In the genomic region with DNA sequence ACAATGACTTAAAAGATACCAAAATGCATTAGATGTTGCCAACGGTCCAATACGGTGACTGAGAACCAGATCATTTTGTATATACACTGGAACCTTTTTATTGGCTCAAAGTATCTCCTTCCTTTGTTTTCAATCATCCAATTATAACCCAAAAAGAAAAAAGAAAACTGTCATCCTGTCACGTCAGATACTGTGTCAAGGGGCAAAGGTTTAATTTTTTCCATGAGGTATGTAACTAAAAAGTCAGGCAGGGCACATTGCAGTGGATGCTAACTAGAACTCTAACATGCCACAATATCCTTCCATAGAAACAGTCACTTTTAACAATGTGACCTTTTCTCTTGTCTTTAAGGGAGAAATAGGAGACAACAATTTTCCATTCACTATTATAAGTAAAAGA, we compare ENCODE assay signal across 20 cellular contexts.
DNase-seq lines count a peak whose midpoint lies in the region; ATAC-seq, FAIRE-seq and TF ChIP-seq lines count a peak whose summit lies in the region.
"Had no signal": no experiment of that assay in that cellular context is flagged by ENCODE, and none has a peak within 500 bp of the region (broad histone marks: within the 10 kb centered on the region; RNA-seq: fewer than 3 reads in every experiment).

No MANE protein-coding gene starts in this region.

- no peaks in the 10 kb centered on the region for H3K79me2 ChIP-seq in K562 (ENCODE audit: control insufficient read depth, insufficient read depth, low read length)

- 0 out of 4 replicates have a peak overlapping the region, but pooled peaks of 1 of the 2 experiments have one; percentile 9 for H3K9ac ChIP-seq in K562 (ENCODE audit: insufficient read depth in 1 of 2, low read depth in 2 of 2, low read length in 2 of 2)
- H3K9ac ChIP-seq: BLaER1 had no signal

- CTCF ChIA-PET in K562 (lab: Yijun Ruan, JAX; ENCODE audit: low intra/inter-chr PET ratio) = no interaction called here
- CTCF ChIA-PET in activated CD4-positive, alpha-beta T cell treated with anti-CD3 and anti-CD28 coated beads for 36 hours (lab: Charles Lee) = no interaction called here

- H2AFZ ChIP-seq in K562 (ENCODE audit: low read depth, low read length) = no peak overlapping the region

- no peak overlapping the region for H3K27ac Mint-ChIP-seq in activated naive CD8-positive, alpha-beta T cell treated with anti-CD3 and anti-CD28 coated beads, Interleukin-2, amount 50 U/mL, for 24 hours
- no peak overlapping the region for H3K27ac Mint-ChIP-seq in activated naive CD8-positive, alpha-beta T cell treated with anti-CD3 and anti-CD28 coated beads for 36 hours
- peak overlapping the region; percentile 1 for H3K27ac Mint-ChIP-seq in progenitor cell of endocrine pancreas
- no peak overlapping the region for H3K27ac Mint-ChIP-seq in activated CD4-positive, alpha-beta T cell treated with anti-CD3 and anti-CD28 coated beads for 36 hours
- H3K27ac Mint-ChIP-seq: B cell; CD4-positive, CD25-positive, alpha-beta regulatory T cell; CD8-positive, alpha-beta T cell had no signal

- FAIRE-seq in K562 (lab: Jason Lieb, UNC) (no peak), D721Med (lab: Jason Lieb, UNC) (no peak)
- FAIRE-seq: A204.1, GM12892, H54 had no signal

- no TSS peak for BruUV-seq in K562 (replicated peaks; lab: Mats Ljungman, UMichigan)

- in situ Hi-C loops in K562 (cut with MboI) = loop anchor here (5.0 kb wide), 2 partner anchors 87 to 103 kb away; no protein-coding TSS in a partner anchor

- no peak for TF ChIP-seq RAD21 in K562 (CRISPR knock-in tag; conservative IDR thresholded peaks at IDR 0.05 in 1 of 2, IDR thresholded peaks at IDR 0.05 in 1 of 2)

- H3K4me1 Mint-ChIP-seq in activated naive CD8-positive, alpha-beta T cell treated with anti-CD3 and anti-CD28 coated beads, Interleukin-2, amount 50 U/mL, for 24 hours = peaks cover 2% of the 10 kb centered on the region
- no peaks in the 10 kb centered on the region for H3K4me1 Mint-ChIP-seq in activated naive CD8-positive, alpha-beta T cell treated with anti-CD3 and anti-CD28 coated beads for 36 hours
- H3K4me1 Mint-ChIP-seq in progenitor cell of endocrine pancreas (ENCODE audit: low read depth) = peaks cover 31% of the 10 kb centered on the region
- H3K4me1 Mint-ChIP-seq in activated CD4-positive, alpha-beta T cell treated with anti-CD3 and anti-CD28 coated beads for 36 hours = no peaks in the 10 kb centered on the region
- H3K4me1 Mint-ChIP-seq: B cell had no signal

- H3K36me3 Mint-ChIP-seq in activated naive CD8-positive, alpha-beta T cell treated with anti-CD3 and anti-CD28 coated beads, Interleukin-2, amount 50 U/mL, for 24 hours (ENCODE audit: low read depth) = no peaks in the 10 kb centered on the region
- H3K36me3 Mint-ChIP-seq in activated naive CD8-positive, alpha-beta T cell treated with anti-CD3 and anti-CD28 coated beads for 36 hours = no peaks in the 10 kb centered on the region
- H3K36me3 Mint-ChIP-seq in progenitor cell of endocrine pancreas (ENCODE audit: insufficient read depth) = peaks cover 5% of the 10 kb centered on the region
- no peaks in the 10 kb centered on the region for H3K36me3 Mint-ChIP-seq in activated CD4-positive, alpha-beta T cell treated with anti-CD3 and anti-CD28 coated beads for 36 hours (ENCODE audit: low read depth)
- H3K36me3 Mint-ChIP-seq: CD4-positive, CD25-positive, alpha-beta regulatory T cell; CD8-positive, alpha-beta T cell had no signal

- no peak overlapping the region for H3K27ac ChIP-seq in K562 (ENCODE audit: extremely low read depth, low read depth, low read length)
- H3K27ac ChIP-seq: 22Rv1, BLaER1, C4-2B had no signal

- DNase-seq in activated naive CD8-positive, alpha-beta T cell treated with anti-CD3 and anti-CD28 coated beads, Interleukin-2, amount 50 U/mL, for 24 hours = no peak
- DNase-seq in activated naive CD8-positive, alpha-beta T cell treated with anti-CD3 and anti-CD28 coated beads for 36 hours = no peak
- DNase-seq in K562 (ENCODE audit: extremely low read depth in 1 of 4, low spot score in 3 of 4) (no peak), progenitor cell of endocrine pancreas (ENCODE audit: low spot score, unreplicated experiment) (no peak), epidermal melanocyte (ENCODE audit: insufficient read length, low spot score) (no peak), D721Med (ENCODE audit: insufficient read length, low spot score) (no peak)
- no peak for DNase-seq in activated CD4-positive, alpha-beta T cell treated with anti-CD3 and anti-CD28 coated beads for 36 hours
- DNase-seq: CD4-positive, CD25-positive, alpha-beta regulatory T cell; CD8-positive, alpha-beta T cell; DMS53; DMS79 treated with DMSO at 0.1 percent for 48 hours; GOT3 had no signal

- H3K27me3 Mint-ChIP-seq in activated naive CD8-positive, alpha-beta T cell treated with anti-CD3 and anti-CD28 coated beads, Interleukin-2, amount 50 U/mL, for 24 hours = peaks cover 3% of the 10 kb centered on the region
- peaks cover 10% of the 10 kb centered on the region for H3K27me3 Mint-ChIP-seq in activated naive CD8-positive, alpha-beta T cell treated with anti-CD3 and anti-CD28 coated beads for 36 hours
- no peaks in the 10 kb centered on the region for H3K27me3 Mint-ChIP-seq in progenitor cell of endocrine pancreas
- peaks cover under 1% of the 10 kb centered on the region for H3K27me3 Mint-ChIP-seq in activated CD4-positive, alpha-beta T cell treated with anti-CD3 and anti-CD28 coated beads for 36 hours
- H3K27me3 Mint-ChIP-seq: CD4-positive, CD25-positive, alpha-beta regulatory T cell had no signal

- no peaks in the 10 kb centered on the region for H3K9me3 Mint-ChIP-seq in activated naive CD8-positive, alpha-beta T cell treated with anti-CD3 and anti-CD28 coated beads, Interleukin-2, amount 50 U/mL, for 24 hours
- H3K9me3 Mint-ChIP-seq in activated naive CD8-positive, alpha-beta T cell treated with anti-CD3 and anti-CD28 coated beads for 36 hours = no peaks in the 10 kb centered on the region
- H3K9me3 Mint-ChIP-seq in progenitor cell of endocrine pancreas (ENCODE audit: low read depth) = peaks cover 3% of the 10 kb centered on the region
- H3K9me3 Mint-ChIP-seq in activated CD4-positive, alpha-beta T cell treated with anti-CD3 and anti-CD28 coated beads for 36 hours (ENCODE audit: low read depth) = no peaks in the 10 kb centered on the region

- TF ChIP-seq POLR2A in K562 (conservative IDR thresholded peaks at IDR 0.05) = no peak

- peaks cover 0 to 12% of the 10 kb centered on the region in 2 experiments; a peak in 2 of 5 replicates for H3K4me1 ChIP-seq in K562 (replicated peaks in 1 of 2; ENCODE audit: control insufficient read depth in 2 of 2, insufficient read depth in 2 of 2, low read length in 2 of 2)
- H3K4me1 ChIP-seq: BLaER1 had no signal

- ATAC-seq in activated naive CD8-positive, alpha-beta T cell treated with anti-CD3 and anti-CD28 coated beads, Interleukin-2, amount 50 U/mL, for 24 hours = peak; percentile 52
- no peak for ATAC-seq in K562
- ATAC-seq in activated CD4-positive, alpha-beta T cell treated with anti-CD3 and anti-CD28 coated beads for 36 hours = no peak
- ATAC-seq: CD8-positive, alpha-beta T cell had no signal

- TF ChIP-seq CTCF in K562 (IDR thresholded peaks at IDR 0.05 in 2 of 3, conservative IDR thresholded peaks at IDR 0.05 in 1 of 3; ENCODE audit: insufficient read depth in 2 of 3, low read depth in 1 of 3, low read length in 3 of 3) = no peak
- no peak for TF ChIP-seq CTCF in progenitor cell of endocrine pancreas (IDR thresholded peaks at IDR 0.05; ENCODE audit: unreplicated experiment)
- TF ChIP-seq CTCF in D721Med (IDR thresholded peaks at IDR 0.05; ENCODE audit: insufficient read depth, missing control alignments) = no peak

- TF ChIP-seq EP300 in K562 (IDR thresholded peaks at IDR 0.05; ENCODE audit: low read length) = no peak

- no peaks in the 10 kb centered on the region for H3K9me3 ChIP-seq in K562 (replicated peaks; ENCODE audit: control insufficient read depth, insufficient read depth, low read depth, low read length)
- H3K9me3 ChIP-seq: HAP-1 had no signal

- H4K20me1 ChIP-seq in K562 (replicated peaks; ENCODE audit: control insufficient read depth, insufficient read depth, low read length) = no peaks in the 10 kb centered on the region
- H4K20me1 ChIP-seq: BLaER1 had no signal

- no peak overlapping the region for H3K4me3 ChIP-seq in K562
- H3K4me3 ChIP-seq: BLaER1, HAP-1 had no signal

- 31% methylated on average over 3 of the region's 3 CpGs for WGBS in K562 (ENCODE audit: insufficient coverage, low coverage, missing lambda C conversion rate)

- H3K9me1 ChIP-seq in K562 (ENCODE audit: control insufficient read depth, insufficient read depth, low read length) = no peaks in the 10 kb centered on the region

- H3K36me3 ChIP-seq in K562 (ENCODE audit: control insufficient read depth, insufficient read depth, low read length) = no peaks in the 10 kb centered on the region
- H3K36me3 ChIP-seq: BLaER1, HAP-1 had no signal

- intact Hi-C loops in K562 (cut with micrococcal nuclease) = loop anchor here (5.0 kb wide), 1 partner anchor 67 kb away; no protein-coding TSS in a partner anchor
- intact Hi-C loops in activated CD4-positive, alpha-beta T cell treated with anti-CD3 and anti-CD28 coated beads for 36 hours (cut with DNase I, micrococcal nuclease) = no loop called here

- H3K27me3 ChIP-seq in K562 (ENCODE audit: control insufficient read depth in 2 of 2, insufficient read depth in 2 of 2, low read length in 2 of 2) = no peaks in the 10 kb centered on the region
- H3K27me3 ChIP-seq: BLaER1 had no signal

- no peak overlapping the region for H3K4me2 ChIP-seq in K562 (ENCODE audit: insufficient read depth, low read length)
- H3K4me2 ChIP-seq: BLaER1 had no signal

- no peak overlapping the region for H3K4me3 Mint-ChIP-seq in activated naive CD8-positive, alpha-beta T cell treated with anti-CD3 and anti-CD28 coated beads, Interleukin-2, amount 50 U/mL, for 24 hours
- H3K4me3 Mint-ChIP-seq in activated naive CD8-positive, alpha-beta T cell treated with anti-CD3 and anti-CD28 coated beads for 36 hours = no peak overlapping the region
- H3K4me3 Mint-ChIP-seq in progenitor cell of endocrine pancreas (ENCODE audit: low read depth) = no peak overlapping the region
- H3K4me3 Mint-ChIP-seq in activated CD4-positive, alpha-beta T cell treated with anti-CD3 and anti-CD28 coated beads for 36 hours = no peak overlapping the region
- H3K4me3 Mint-ChIP-seq: B cell; CD4-positive, CD25-positive, alpha-beta regulatory T cell; CD8-positive, alpha-beta T cell had no signal

- POLR2A ChIA-PET in K562 (lab: Yijun Ruan, JAX) = no interaction called here
- POLR2A ChIA-PET in activated CD4-positive, alpha-beta T cell treated with anti-CD3 and anti-CD28 coated beads for 36 hours (lab: Charles Lee) = no interaction called here

TF ChIP-seq in K562, 482 proteins besides CTCF, POLR2A, EP300 and RAD21:
- no peak for TF ChIP-seq NR4A1 (CRISPR knock-in tag; IDR thresholded peaks at IDR 0.05)
- TF ChIP-seq NR4A1 (tag; IDR thresholded peaks at IDR 0.05) = no peak
- no peak for TF ChIP-seq NR2C1 (IDR thresholded peaks at IDR 0.05)
- peak; percentile 57; the same call in 1 of the 2 replicates for TF ChIP-seq NR2C1 (tag; IDR thresholded peaks at IDR 0.05)
